ENCODE assay signal across 9 cellular contexts in genomic region chr3:129005526-129006303, GRCh38. TPM values are rescaled to one million over a fixed set of nuclear protein-coding genes. Genes with fewer than 3 reads are reported as not detected.
DNase-seq lines count a peak whose midpoint lies in the region; ATAC-seq and TF ChIP-seq lines count a peak whose summit lies in the region.
"Had no signal": no experiment of that assay in that cellular context is flagged by ENCODE, and none has a peak within 500 bp of the region (broad histone marks: within the 10 kb centered on the region; RNA-seq: fewer than 3 reads in every experiment).

No MANE protein-coding gene starts in this region.

- intact Hi-C loops in posterior vena cava (cut with DNase I) (no loop called here), aorta (cut with DNase I) (no loop called here)

- no peaks in the 10 kb centered on the region for H3K36me3 ChIP-seq in aorta (ENCODE audit: control insufficient read depth in 1 of 2, insufficient read depth in 2 of 2, low read length in 1 of 2)

- H3K9me3 ChIP-seq in aorta (ENCODE audit: control insufficient read depth, low read length) = no peaks in the 10 kb centered on the region

- 92 to 98% methylated on average over 4 of the region's 4 CpGs for WGBS in aorta, 2 donors

- H3K27me3 ChIP-seq in aorta (ENCODE audit: control insufficient read depth in 1 of 2, insufficient read depth in 2 of 2, low read length in 1 of 2) = no peaks in the 10 kb centered on the region

- no peak for ATAC-seq in aorta (ENCODE audit: low FRiP score)
- ATAC-seq in GM21717 (IDR thresholded peaks at IDR 0.05; ENCODE audit: unreplicated experiment) = no peak
- ATAC-seq: HCT116 had no signal

- H3K27ac ChIP-seq in aorta (ENCODE audit: low read depth in 1 of 2, low read length in 2 of 2) = no peak overlapping the region

- H3K4me1 ChIP-seq in aorta (ENCODE audit: control insufficient read depth in 1 of 2, insufficient read depth in 2 of 2, low read length in 2 of 2) = no peaks in the 10 kb centered on the region

- no peak overlapping the region for H3K4me3 ChIP-seq in fibroblast of the aortic adventitia (ENCODE audit: low read depth, low read length)
- H3K4me3 ChIP-seq in aorta (ENCODE audit: low read length in 2 of 2) = no peak overlapping the region

- DNase-seq in NCI-H345 (lab: John Stamatoyannopoulos, UW) (peak; percentile 16), NCI-H345 treated with DMSO at 0.1 percent for 48 hours (lab: John Stamatoyannopoulos, UW; ENCODE audit: unreplicated experiment) (no peak), NCI-H510A treated with DMSO at 0.1 percent for 48 hours (lab: John Stamatoyannopoulos, UW) (peak; percentile 65), fibroblast of the aortic adventitia (ENCODE audit: low read depth) (peak; percentile 40), posterior vena cava (ENCODE audit: low spot score) (peak; percentile 67), aorta (no peak)
- DNase-seq in effector CD8-positive, alpha-beta T cell (lab: John Stamatoyannopoulos, UW) = no peak

- TF ChIP-seq CTCF in fibroblast of the aortic adventitia (IDR thresholded peaks at IDR 0.05; ENCODE audit: insufficient read depth, low read length) = no peak

RNA-seq across cellular contexts. Expression of gene EFCC1, which starts 4.6 kb away (rescaled TPM):
- total RNA-seq in fibroblast of the aortic adventitia (ENCODE audit: low replicate concordance) (not detected in 2 replicates), posterior vena cava (1 to 10 TPM; 1.3 to 2.1 TPM), aorta (1 to 10 TPM; 1.5 to 3.1 TPM)
- under 1 TPM; 0.13 to 0.50 TPM for polyA plus RNA-seq in aorta

RNA-seq across cellular contexts. Expression of gene CFAP92, which starts 11.8 kb away (rescaled TPM):
- total RNA-seq in fibroblast of the aortic adventitia (ENCODE audit: low replicate concordance) = 0.49 TPM in 1 of 2 replicates, not detected in the other
- under 1 TPM; 0.14 to 0.28 TPM for total RNA-seq in posterior vena cava
- total RNA-seq in aorta = 1 to 10 TPM in 1 of 2 donors, under 1 TPM in 1; 0.62 to 1.2 TPM
- not detected for polyA plus RNA-seq in aorta

RNA-seq across cellular contexts. Expression of gene GP9, which starts 54.9 kb away (rescaled TPM):
- total RNA-seq in fibroblast of the aortic adventitia (ENCODE audit: low replicate concordance) = not detected in 2 replicates
- under 1 TPM in 1 of 2 donors, not detected in 1; 0.48 TPM for total RNA-seq in posterior vena cava
- not detected for total RNA-seq in aorta
- polyA plus RNA-seq in aorta = not detected

Comparison
In these comparisons a context has a peak if more than half of its experiments do, and no peak if none do; other contexts are left out.
1. DNase-seq: peak in NCI-H345 (single experiment), NCI-H510A treated with DMSO at 0.1 percent for 48 hours (single experiment), fibroblast of the aortic adventitia (single experiment) and posterior vena cava (single experiment); none in NCI-H345 treated with DMSO at 0.1 percent for 48 hours (single experiment), effector CD8-positive, alpha-beta T cell (single experiment) and aorta (0 of 2).